ENCODE assay signal across 8 cellular contexts in the genomic region with DNA sequence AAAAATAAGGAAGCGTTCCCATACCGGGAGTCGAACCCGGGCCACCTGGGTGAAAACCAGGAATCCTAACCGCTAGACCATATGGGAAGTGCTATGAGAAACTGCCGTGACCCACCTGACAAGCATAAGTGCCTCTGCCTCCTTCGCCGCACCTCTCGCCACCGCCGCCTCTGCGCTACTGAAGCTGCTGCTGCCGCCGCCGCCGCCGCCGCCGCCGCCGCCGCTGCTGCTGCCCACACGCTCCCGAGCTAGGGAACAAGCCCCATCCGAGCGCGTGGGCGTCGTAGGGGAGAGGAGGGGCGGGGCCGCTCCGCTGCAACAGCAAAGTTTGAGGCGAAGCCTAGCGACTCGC. TPM values are rescaled to one million over a fixed set of nuclear protein-coding genes. Genes with fewer than 3 reads are reported as not detected.
DNase-seq lines count a peak whose midpoint lies in the region; TF ChIP-seq lines count a peak whose summit lies in the region.

No MANE protein-coding gene starts in this region.

- H3K27me3 ChIP-seq in right atrium auricular region, result no peaks in the 10 kb centered on the region
- no peaks in the 10 kb centered on the region for H3K27me3 ChIP-seq in vagina

- intact Hi-C loops in vagina (cut with DNase I), result loop anchor here (2.0 kb wide), 1 partner anchor 272 kb away; the partner anchor contains the start of gene SLC25A15

- H3K4me3 ChIP-seq in HEK293 (ENCODE audit: low read depth, low read length) (peak overlapping the region; percentile 94), right atrium auricular region (peak overlapping the region; percentile 66 to 77), vagina (peak overlapping the region; percentile 72 to 75)

- H3K27ac ChIP-seq in HEK293 (ENCODE audit: extremely low read depth, low read depth, low read length) (peak overlapping the region; percentile 97), right atrium auricular region (peak overlapping the region; percentile 98), vagina (peak overlapping the region; percentile 95)

- DNase-seq in GF-D8 (lab: John Stamatoyannopoulos, UW) (peak; percentile 69), NCI-H1048 (lab: John Stamatoyannopoulos, UW) (peak; percentile 53), T-helper 1 cell (peak; percentile 67 to 83 (median 80)), amniotic epithelial cell (ENCODE audit: low read depth) (peak; percentile 74), right atrium auricular region (ENCODE audit: low spot score) (peak; percentile 73), putamen (ENCODE audit: low spot score) (peak; percentile 86), vagina (ENCODE audit: extremely low spot score in 2 of 2) (peak in 1 of 2 donors; percentile 94)

- H3K9me3 ChIP-seq in HEK293 (ENCODE audit: control insufficient read depth, insufficient read depth, low read depth, low read length) (no peaks in the 10 kb centered on the region), right atrium auricular region (no peaks in the 10 kb centered on the region), vagina (no peaks in the 10 kb centered on the region)

- CTCF ChIA-PET in HEK293 (lab: Yijun Ruan, JAX), result interaction anchor here (0.6 to 1.5 kb wide), 6 partner anchors 14 to 1015 kb away, joined by 3 to 7 read pairs (median 4); no protein-coding TSS in a partner anchor

- H3K36me3 ChIP-seq in HEK293 (ENCODE audit: control insufficient read depth in 2 of 2, insufficient read depth in 1 of 2, low read length in 2 of 2), result peaks cover 6 to 16% of the 10 kb centered on the region in 2 experiments; a peak in 2 of 3 replicates
- peaks cover 5% of the 10 kb centered on the region for H3K36me3 ChIP-seq in right atrium auricular region
- no peaks in the 10 kb centered on the region for H3K36me3 ChIP-seq in vagina

- POLR2A ChIA-PET in HEK293 (lab: Yijun Ruan, JAX), result interaction anchor here (0.6 to 2.1 kb wide), 11 partner anchors 8 to 397 kb away, joined by 3 to 13 read pairs (median 3); partner anchors contain the start of gene ELF1

- TF ChIP-seq CTCF in HEK293 (tag by site-specific recombination; IDR thresholded peaks at IDR 0.05), result no peak
- TF ChIP-seq CTCF in right atrium auricular region (IDR thresholded peaks at IDR 0.05), result no peak
- no peak for TF ChIP-seq CTCF in vagina (IDR thresholded peaks at IDR 0.05)

- TF ChIP-seq POLR2A in vagina (IDR thresholded peaks at IDR 0.05), result no peak

- H3K4me1 ChIP-seq in HEK293 (ENCODE audit: control insufficient read depth, insufficient read depth, low read length) (peaks cover 10% of the 10 kb centered on the region), right atrium auricular region (peaks cover 0 to 66% of the 10 kb centered on the region in 2 donors), vagina (peaks cover 72% of the 10 kb centered on the region)

TF ChIP-seq in HEK293, 187 proteins besides CTCF, POLR2A, EP300 and RAD21 (continues in another document):
- TF ChIP-seq, protein P1, sequence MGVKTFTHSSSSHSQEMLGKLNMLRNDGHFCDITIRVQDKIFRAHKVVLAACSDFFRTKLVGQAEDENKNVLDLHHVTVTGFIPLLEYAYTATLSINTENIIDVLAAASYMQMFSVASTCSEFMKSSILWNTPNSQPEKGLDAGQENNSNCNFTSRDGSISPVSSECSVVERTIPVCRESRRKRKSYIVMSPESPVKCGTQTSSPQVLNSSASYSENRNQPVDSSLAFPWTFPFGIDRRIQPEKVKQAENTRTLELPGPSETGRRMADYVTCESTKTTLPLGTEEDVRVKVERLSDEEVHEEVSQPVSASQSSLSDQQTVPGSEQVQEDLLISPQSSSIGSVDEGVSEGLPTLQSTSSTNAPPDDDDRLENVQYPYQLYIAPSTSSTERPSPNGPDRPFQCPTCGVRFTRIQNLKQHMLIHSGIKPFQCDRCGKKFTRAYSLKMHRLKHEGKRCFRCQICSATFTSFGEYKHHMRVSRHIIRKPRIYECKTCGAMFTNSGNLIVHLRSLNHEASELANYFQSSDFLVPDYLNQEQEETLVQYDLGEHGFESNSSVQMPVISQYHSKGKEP (tag by site-specific recombination; IDR thresholded peaks at IDR 0.05), result 0 out of 2 replicates have a peak, but pooled peaks have one; percentile 32
- TF ChIP-seq ZNF645 (tag by site-specific recombination; IDR thresholded peaks at IDR 0.05), result no peak
- TF ChIP-seq ZNF785 (tag by site-specific recombination; IDR thresholded peaks at IDR 0.05), result 0 out of 2 replicates have a peak, but pooled peaks have one; percentile 29
- TF ChIP-seq ZNF10 (tag by site-specific recombination; IDR thresholded peaks at IDR 0.05), result peak; percentile 13; the same call in 1 of the 2 replicates
- no peak for TF ChIP-seq ZNF596 (tag by site-specific recombination; IDR thresholded peaks at IDR 0.05)
- peak; percentile 30; the same call in 1 of the 2 replicates for TF ChIP-seq ZBTB6 (tag by site-specific recombination; IDR thresholded peaks at IDR 0.05)
- peak; percentile 92; the same call in 1 of the 2 replicates for TF ChIP-seq ZNF837 (tag by site-specific recombination; IDR thresholded peaks at IDR 0.05)
- TF ChIP-seq, protein P2, sequence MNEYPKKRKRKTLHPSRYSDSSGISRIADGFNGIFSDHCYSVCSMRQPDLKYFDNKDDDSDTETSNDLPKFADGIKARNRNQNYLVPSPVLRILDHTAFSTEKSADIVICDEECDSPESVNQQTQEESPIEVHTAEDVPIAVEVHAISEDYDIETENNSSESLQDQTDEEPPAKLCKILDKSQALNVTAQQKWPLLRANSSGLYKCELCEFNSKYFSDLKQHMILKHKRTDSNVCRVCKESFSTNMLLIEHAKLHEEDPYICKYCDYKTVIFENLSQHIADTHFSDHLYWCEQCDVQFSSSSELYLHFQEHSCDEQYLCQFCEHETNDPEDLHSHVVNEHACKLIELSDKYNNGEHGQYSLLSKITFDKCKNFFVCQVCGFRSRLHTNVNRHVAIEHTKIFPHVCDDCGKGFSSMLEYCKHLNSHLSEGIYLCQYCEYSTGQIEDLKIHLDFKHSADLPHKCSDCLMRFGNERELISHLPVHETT (tag by site-specific recombination; IDR thresholded peaks at IDR 0.05), result 0 out of 2 replicates have a peak, but pooled peaks have one; percentile 48
- no peak for TF ChIP-seq ZBTB49 (tag by site-specific recombination; IDR thresholded peaks at IDR 0.05; ENCODE audit: low read depth)
- no peak for TF ChIP-seq ZNF26 (tag by site-specific recombination; IDR thresholded peaks at IDR 0.05)
- peak; percentile 5; the same call in 1 of the 2 replicates for TF ChIP-seq ZNF76 (tag by site-specific recombination; IDR thresholded peaks at IDR 0.05; ENCODE audit: borderline replicate concordance, low read depth)
- 0 out of 2 replicates have a peak, but pooled peaks have one; percentile 10 for TF ChIP-seq ZEB2 (tag by site-specific recombination; IDR thresholded peaks at IDR 0.05)

RNA-seq across cellular contexts. Expression of gene WBP4, which starts 0.6 kb away (rescaled TPM):
- total RNA-seq in right atrium auricular region (10 to 100 TPM; 14.0 to 18.0 TPM), vagina (13.5 TPM)

RNA-seq across cellular contexts. Expression of gene ELF1, which starts 41.6 kb away (rescaled TPM):
- total RNA-seq in right atrium auricular region (10 to 100 TPM; 39.1 to 54.2 TPM), vagina (101 TPM)
